In genomic region chr20:60410865-60411264, GRCh38 we compare ENCODE assay signal across 33 cellular contexts.
"Had no signal": no experiment of that assay in that cellular context is flagged by ENCODE, and none has a peak within 500 bp of the region (broad histone marks: within the 10 kb centered on the region; RNA-seq: fewer than 3 reads in every experiment).

No MANE protein-coding gene starts in this region.

- ATAC-seq: activated CD4-positive, CD25-positive, alpha-beta regulatory T cell treated with anti-CD3 and anti-CD28 coated beads, Interleukin-2, amount 50 U/mL, for 24 hours; activated T-cell treated with anti-CD3 and anti-CD28 coated beads, Interleukin-2, amount 50 U/mL, for 72 hours; body of pancreas; effector memory CD8-positive, alpha-beta T cell; gastroesophageal sphincter; heart right ventricle; T-helper 17 cell had no signal

- H3K27me3 ChIP-seq: body of pancreas, cardiac muscle cell, esophagus squamous epithelium, gastroesophageal sphincter had no signal

- H3K27ac ChIP-seq: body of pancreas, cardiac muscle cell, esophagus squamous epithelium, gastroesophageal sphincter, heart right ventricle, WERI-Rb-1 had no signal

- H3K4me3 Mint-ChIP-seq: activated B cell treated with CpG ODN at 0.5 μM for 24 hours; activated CD4-positive, alpha-beta memory T cell treated with anti-CD3 and anti-CD28 coated beads, Interleukin-2, amount 10 ng/mL, durations not matched to agents 7 days and 5 days; activated CD4-positive, alpha-beta T cell treated with anti-CD3 and anti-CD28 coated beads, Interleukin-2, amount 10 ng/mL, durations not matched to agents 7 days and 5 days; activated naive CD8-positive, alpha-beta T cell; activated T-cell treated with anti-CD3 and anti-CD28 coated beads, Interleukin-2, amount 50 U/mL, for 24 hours; activated T-cell treated with anti-CD3 and anti-CD28 coated beads, Interleukin-2, amount 50 U/mL, for 72 hours; effector memory CD8-positive, alpha-beta T cell; T-helper 17 cell; T-helper 2 cell treated with Interferon-gamma antibody and Interleukin-4, amounts not matched to agents 5 μg/mL and 100 μg/mL, for 36 hours had no signal

- H3K27ac Mint-ChIP-seq: activated B cell treated with CpG ODN at 0.5 μM for 24 hours; activated CD4-positive, alpha-beta memory T cell treated with anti-CD3 and anti-CD28 coated beads, Interleukin-2, amount 10 ng/mL, durations not matched to agents 7 days and 5 days; activated CD4-positive, alpha-beta T cell treated with anti-CD3 and anti-CD28 coated beads, Interleukin-2, amount 10 ng/mL, durations not matched to agents 7 days and 5 days; activated naive CD8-positive, alpha-beta T cell; activated T-cell treated with anti-CD3 and anti-CD28 coated beads, Interleukin-2, amount 50 U/mL, for 24 hours; activated T-cell treated with anti-CD3 and anti-CD28 coated beads, Interleukin-2, amount 50 U/mL, for 72 hours; effector memory CD8-positive, alpha-beta T cell; T-helper 17 cell; T-helper 2 cell treated with Interferon-gamma antibody and Interleukin-4, amounts not matched to agents 5 μg/mL and 100 μg/mL, for 36 hours had no signal

- H3K27me3 Mint-ChIP-seq: activated B cell treated with CpG ODN at 0.5 μM for 24 hours; activated naive CD8-positive, alpha-beta T cell; T-helper 17 cell had no signal

- H3K4me1 ChIP-seq: body of pancreas, esophagus squamous epithelium, gastroesophageal sphincter, heart right ventricle had no signal

- DNase-seq: activated B cell treated with CpG ODN at 0.5 μM for 24 hours; activated CD4-positive, alpha-beta memory T cell treated with anti-CD3 and anti-CD28 coated beads, Interleukin-2, amount 10 ng/mL, durations not matched to agents 7 days and 5 days; activated CD4-positive, alpha-beta T cell treated with anti-CD3 and anti-CD28 coated beads, Interleukin-2, amount 10 ng/mL, durations not matched to agents 7 days and 5 days; activated CD4-positive, alpha-beta T cell treated with anti-CD3 and anti-CD28 coated beads, Interleukin-2, amount 50 U/mL, for 4 hours; activated CD8-positive, alpha-beta memory T cell treated with anti-CD3 and anti-CD28 coated beads, Interleukin-2, amount 50 U/mL, for 48 hours; activated effector memory CD4-positive, alpha-beta T cell treated with Interleukin-2 at 50 U/mL for 16 hours; activated gamma-delta T cell treated with Interleukin-2 at 50 U/mL for 16 hours; activated naive CD4-positive, alpha-beta T cell treated with anti-CD3 and anti-CD28 coated beads, Interleukin-2, amount 50 U/mL, for 16 hours; activated naive CD4-positive, alpha-beta T cell treated with Interleukin-2 at 50 U/mL for 16 hours; activated T-cell treated with anti-CD3 and anti-CD28 coated beads for 4 hours; activated T-cell treated with anti-CD3 and anti-CD28 coated beads, Interleukin-2, amount 50 U/mL, for 24 hours; activated T-cell treated with anti-CD3 and anti-CD28 coated beads, Interleukin-2, amount 50 U/mL, for 72 hours; amniotic stem cell; anterior cingulate cortex; body of pancreas; central memory CD4-positive, alpha-beta T cell; cortex of kidney; dermis blood vessel endothelial cell; effector CD4-positive, alpha-beta T cell; effector memory CD8-positive, alpha-beta T cell; erythroblast; esophagus squamous epithelium; foreskin melanocyte; heart right ventricle; T-helper 1 cell; T-helper 17 cell; T1000; WERI-Rb-1 had no signal

- H3K4me3 ChIP-seq: body of pancreas, cardiac muscle cell, esophagus squamous epithelium, gastroesophageal sphincter, heart right ventricle had no signal

- H3K9me3 Mint-ChIP-seq: activated CD4-positive, alpha-beta T cell treated with anti-CD3 and anti-CD28 coated beads, Interleukin-2, amount 10 ng/mL, durations not matched to agents 7 days and 5 days; T-helper 2 cell treated with Interferon-gamma antibody and Interleukin-4, amounts not matched to agents 5 μg/mL and 100 μg/mL, for 36 hours had no signal

- H3K4me1 Mint-ChIP-seq: activated B cell treated with CpG ODN at 0.5 μM for 24 hours, T-helper 17 cell had no signal

- H3K36me3 ChIP-seq: cardiac muscle cell, esophagus squamous epithelium, gastroesophageal sphincter, heart right ventricle, WERI-Rb-1 had no signal

- H3K9me3 ChIP-seq: body of pancreas, esophagus squamous epithelium, gastroesophageal sphincter, heart right ventricle had no signal

- H3K36me3 Mint-ChIP-seq: activated naive CD8-positive, alpha-beta T cell had no signal
